ENCODE assay signal across 11 cellular contexts in genomic region chr10:125035136-125035535, GRCh38.
DNase-seq lines count a peak whose midpoint lies in the region; FAIRE-seq and TF ChIP-seq lines count a peak whose summit lies in the region.
"Had no signal": no experiment of that assay in that cellular context is flagged by ENCODE, and none has a peak within 500 bp of the region (broad histone marks: within the 10 kb centered on the region; RNA-seq: fewer than 3 reads in every experiment).

No MANE protein-coding gene starts in this region.

- CTCF ChIA-PET in SK-N-SH (lab: Yijun Ruan, JAX), result interaction anchor here (0.9 to 7.9 kb wide), 8 partner anchors 9 to 506 kb away, joined by 3 to 70 read pairs (median 9); no protein-coding TSS in a partner anchor
- CTCF ChIA-PET in activated CD4-positive, alpha-beta memory T cell treated with anti-CD3 and anti-CD28 coated beads for 36 hours (lab: Charles Lee), result interaction anchor here (1.3 kb wide), 1 partner anchor 13 kb away, joined by 5 read pairs; no protein-coding TSS in a partner anchor

- H3K27me3 Mint-ChIP-seq in activated CD4-positive, alpha-beta memory T cell treated with anti-CD3 and anti-CD28 coated beads for 36 hours, result peaks cover 11% of the 10 kb centered on the region

- H3K4me3 ChIP-seq in SK-N-SH (ENCODE audit: low read depth in 2 of 2, low read length in 1 of 2), result no peak overlapping the region
- peak overlapping the region in 3 of 4 experiments; percentile 6 to 39 (median 16) for H3K4me3 ChIP-seq in fibroblast of lung (replicated peaks in 1 of 4; ENCODE audit: control extremely low read depth in 1 of 4, insufficient read depth in 1 of 4, low read depth in 3 of 4, low read length in 4 of 4)
- H3K4me3 ChIP-seq in skeletal muscle cell (ENCODE audit: low read depth, low read length), result peak overlapping the region; percentile 13

- no peaks in the 10 kb centered on the region for H3K9me3 Mint-ChIP-seq in activated CD4-positive, alpha-beta memory T cell treated with anti-CD3 and anti-CD28 coated beads for 36 hours

- intact Hi-C loops in activated CD4-positive, alpha-beta memory T cell treated with anti-CD3 and anti-CD28 coated beads for 36 hours (cut with micrococcal nuclease), result no loop called here

- no peak for TF ChIP-seq CTCF in SK-N-SH (IDR thresholded peaks at IDR 0.05)
- no peak for TF ChIP-seq CTCF in fibroblast of lung (conservative IDR thresholded peaks at IDR 0.05 in 1 of 2, IDR thresholded peaks at IDR 0.05 in 1 of 2; ENCODE audit: low read depth in 1 of 2, low read length in 2 of 2)
- no peak for TF ChIP-seq CTCF in D721Med (IDR thresholded peaks at IDR 0.05; ENCODE audit: insufficient read depth, missing control alignments)

- H2AFZ ChIP-seq in SK-N-SH (ENCODE audit: low read depth) (no peak overlapping the region), fibroblast of lung (ENCODE audit: low read length) (no peak overlapping the region)

- H3K4me2 ChIP-seq in SK-N-SH (peak overlapping the region; percentile 54), fibroblast of lung (ENCODE audit: extremely low read depth, insufficient read depth, low read length) (peak overlapping the region; percentile 86)

- H3K27ac Mint-ChIP-seq in activated CD4-positive, alpha-beta memory T cell treated with anti-CD3 and anti-CD28 coated beads for 36 hours, result no peak overlapping the region

- H3K27me3 ChIP-seq in SK-N-SH (ENCODE audit: insufficient read depth) (no peaks in the 10 kb centered on the region), fibroblast of lung (ENCODE audit: control insufficient read depth, insufficient read depth, low read length) (no peaks in the 10 kb centered on the region)

- no peaks in the 10 kb centered on the region for H3K36me3 Mint-ChIP-seq in activated CD4-positive, alpha-beta memory T cell treated with anti-CD3 and anti-CD28 coated beads for 36 hours

- H4K20me1 ChIP-seq in SK-N-SH (ENCODE audit: insufficient read depth) (peaks cover 57% of the 10 kb centered on the region), fibroblast of lung (ENCODE audit: control insufficient read depth, extremely low read depth, insufficient read depth, low read length) (no peaks in the 10 kb centered on the region)

- DNase-seq in GM04504 (ENCODE audit: low read depth), result peak; percentile 81
- no peak for DNase-seq in SK-N-SH
- DNase-seq in fibroblast of lung (ENCODE audit: low read depth in 2 of 2), result peak; percentile 95 to 98
- DNase-seq in skeletal muscle cell (ENCODE audit: low read depth), result peak; percentile 94
- no peak for DNase-seq in D721Med (ENCODE audit: insufficient read length, low spot score)
- no peak for DNase-seq in HPDE6-E6E7 (ENCODE audit: extremely low spot score)
- no peak for DNase-seq in activated CD4-positive, alpha-beta memory T cell treated with anti-CD3 and anti-CD28 coated beads for 36 hours
- DNase-seq in NCI-H2081 (lab: John Stamatoyannopoulos, UW), result no peak
- DNase-seq: DND-41, NCI-H2081 treated with DMSO at 0.1 percent for 48 hours, SW 1271 had no signal

- no peak for TF ChIP-seq RAD21 in SK-N-SH (IDR thresholded peaks at IDR 0.05; ENCODE audit: low read length)

- H3F3A ChIP-seq in SK-N-SH (replicated peaks; ENCODE audit: insufficient read depth), result peaks cover 20% of the 10 kb centered on the region

- peaks cover 91% of the 10 kb centered on the region for H3K79me2 ChIP-seq in SK-N-SH (ENCODE audit: insufficient read depth)
- peaks cover 69% of the 10 kb centered on the region for H3K79me2 ChIP-seq in fibroblast of lung (ENCODE audit: control insufficient read depth, insufficient read depth, low read length)

- peak overlapping the region; percentile 48 for H3K9ac ChIP-seq in SK-N-SH
- no peak overlapping the region for H3K9ac ChIP-seq in fibroblast of lung (ENCODE audit: insufficient read depth, low read length)

- no peak overlapping the region for H3K4me3 Mint-ChIP-seq in activated CD4-positive, alpha-beta memory T cell treated with anti-CD3 and anti-CD28 coated beads for 36 hours

- no peak for TF ChIP-seq EP300 in SK-N-SH (IDR thresholded peaks at IDR 0.05; ENCODE audit: borderline replicate concordance in 1 of 2, low read depth in 1 of 2, low read length in 1 of 2)

- no peaks in the 10 kb centered on the region for H3K9me2 ChIP-seq in SK-N-SH

- POLR2A ChIA-PET in SK-N-SH (lab: Yijun Ruan, JAX), result interaction anchor here (1.0 to 1.4 kb wide), 2 partner anchors 9 to 20 kb away, joined by 3 to 4 read pairs; no protein-coding TSS in a partner anchor
- POLR2A ChIA-PET in activated CD4-positive, alpha-beta memory T cell treated with anti-CD3 and anti-CD28 coated beads for 36 hours (lab: Charles Lee), result no interaction called here

- WGBS in SK-N-SH (ENCODE audit: low lambda C conversion rate), result 74% methylated on average over 11 of the region's 11 CpGs

- H3K27ac ChIP-seq in SK-N-SH (ENCODE audit: low read depth in 2 of 2, low read length in 1 of 2) (peak overlapping the region; percentile 87 to 88), fibroblast of lung (ENCODE audit: insufficient read depth, low read length) (peak overlapping the region; percentile 66)

- H3K9me3 ChIP-seq in SK-N-SH (no peaks in the 10 kb centered on the region), fibroblast of lung (ENCODE audit: control insufficient read depth, insufficient read depth, low read depth, low read length) (no peaks in the 10 kb centered on the region)

- H3K36me3 ChIP-seq in SK-N-SH (replicated peaks in 1 of 2; ENCODE audit: control insufficient read depth in 1 of 2, insufficient read depth in 2 of 2, low read length in 1 of 2) (peaks cover 0 to 16% of the 10 kb centered on the region in 2 experiments), fibroblast of lung (ENCODE audit: control insufficient read depth, insufficient read depth, low read length) (peaks cover 3% of the 10 kb centered on the region)

- H3K4me1 ChIP-seq in SK-N-SH (ENCODE audit: control insufficient read depth in 1 of 2, insufficient read depth in 2 of 2, low read depth in 1 of 2, low read length in 1 of 2) (peaks cover 48 to 80% of the 10 kb centered on the region in 2 experiments), fibroblast of lung (ENCODE audit: control insufficient read depth, extremely low read depth, insufficient read depth, low read length) (peaks cover 31% of the 10 kb centered on the region)

- no peak for FAIRE-seq in D721Med (lab: Jason Lieb, UNC)

- no peaks in the 10 kb centered on the region for H3K4me1 Mint-ChIP-seq in activated CD4-positive, alpha-beta memory T cell treated with anti-CD3 and anti-CD28 coated beads for 36 hours (ENCODE audit: low read depth)

TF ChIP-seq in SK-N-SH, 30 proteins besides CTCF, POLR2A, EP300 and RAD21:
- peak; percentile 29; the same call in 1 of the 2 replicates for TF ChIP-seq FOSL2 (IDR thresholded peaks at IDR 0.05; ENCODE audit: borderline replicate concordance, low read depth)
- TF ChIP-seq JUND (IDR thresholded peaks at IDR 0.05), result peak; percentile 18; the same call in 1 of the 2 replicates
- no peak for TF ChIP-seq NFIC (IDR thresholded peaks at IDR 0.05; ENCODE audit: borderline replicate concordance)
- 0 out of 2 replicates have a peak, but pooled peaks have one; percentile 15 for TF ChIP-seq MXI1 (IDR thresholded peaks at IDR 0.05; ENCODE audit: low read depth, low read length)
- no peak for TF ChIP-seq TCF12 (IDR thresholded peaks at IDR 0.05)

Comparison
In these comparisons a context has a peak if more than half of its experiments do, and no peak if none do; other contexts are left out.
1. DNase-seq: peak in GM04504 (single experiment), fibroblast of lung (2 of 2) and skeletal muscle cell (single experiment); none in SK-N-SH (single experiment), D721Med (single experiment), HPDE6-E6E7 (single experiment), activated CD4-positive, alpha-beta memory T cell treated with anti-CD3 and anti-CD28 coated beads for 36 hours (single experiment) and NCI-H2081 (0 of 2).
2. H3K4me3 ChIP-seq: peak in fibroblast of lung (3 of 4) and skeletal muscle cell (single experiment); none in SK-N-SH (0 of 2).